8 cellular contexts compared by ENCODE assay signal in genomic region chr3:47781326-47781684, GRCh38. TPM values are rescaled to one million over a fixed set of nuclear protein-coding genes. Genes with fewer than 3 reads are reported as not detected.
DNase-seq lines count a peak whose midpoint lies in the region; ATAC-seq and TF ChIP-seq lines count a peak whose summit lies in the region.

No MANE protein-coding gene starts in this region.

- H3K27ac ChIP-seq in SJCRH30, result peak overlapping the region; percentile 96
- peak overlapping the region; percentile 83 for H3K27ac ChIP-seq in right cardiac atrium (ENCODE audit: low read length)

- DNase-seq in NCI-H748 (lab: John Stamatoyannopoulos, UW; ENCODE audit: unreplicated experiment), result peak; percentile 56
- DNase-seq in NCI-H748 treated with DMSO at 0.1 percent for 48 hours (lab: John Stamatoyannopoulos, UW), result no peak
- DNase-seq in SJCRH30, result peak; percentile 61 to 63
- peak; percentile 35 for DNase-seq in activated naive CD8-positive, alpha-beta T cell treated with anti-CD3 and anti-CD28 coated beads, Interleukin-2, amount 50 U/mL, for 16 hours (ENCODE audit: low read depth, low spot score)
- peak; percentile 69 to 88 (median 87) for DNase-seq in right cardiac atrium
- DNase-seq in retinal pigment epithelial cell (ENCODE audit: low read depth), result no peak
- no peak for DNase-seq in pons (ENCODE audit: low spot score)

- under 1% methylated on average over 37 of the region's 37 CpGs for WGBS in right cardiac atrium

- ATAC-seq in HG02973 (IDR thresholded peaks at IDR 0.05; ENCODE audit: unreplicated experiment) (peak; percentile 29), right cardiac atrium (peak; percentile 66 to 68)

- no peaks in the 10 kb centered on the region for H3K4me1 ChIP-seq in SJCRH30
- no peaks in the 10 kb centered on the region for H3K4me1 ChIP-seq in right cardiac atrium (ENCODE audit: control insufficient read depth, insufficient read depth, low read length)

- H3K27me3 ChIP-seq in SJCRH30 (no peaks in the 10 kb centered on the region), right cardiac atrium (ENCODE audit: control insufficient read depth, insufficient read depth) (no peaks in the 10 kb centered on the region)

- TF ChIP-seq CTCF in retinal pigment epithelial cell (conservative IDR thresholded peaks at IDR 0.05; ENCODE audit: low read depth, low read length), result no peak

- peaks cover 8% of the 10 kb centered on the region; the same call in 1 of the 2 replicates for H3K36me3 ChIP-seq in SJCRH30

- no peaks in the 10 kb centered on the region for H3K9me3 ChIP-seq in SJCRH30 (replicated peaks)
- no peaks in the 10 kb centered on the region for H3K9me3 ChIP-seq in right cardiac atrium (ENCODE audit: control insufficient read depth, low read length)

- H3K4me3 ChIP-seq in SJCRH30 (peak overlapping the region; percentile 99), right cardiac atrium (ENCODE audit: low read length) (peak overlapping the region; percentile 81), retinal pigment epithelial cell (ENCODE audit: low read length) (peak overlapping the region; percentile 93)

- intact Hi-C loops in right cardiac atrium (cut with DNase I), result no loop called here

RNA-seq across cellular contexts. Expression of gene SMARCC1, which starts 0.4 kb away (rescaled TPM):
- total RNA-seq in SJCRH30 (2014; rRNA removed; shearing (Covaris generic)), result 89.8 and 103 TPM in 2 replicates
- 10 to 100 TPM; 28.4 to 30.1 (median 29.0) TPM for total RNA-seq in right cardiac atrium
- 7.5 TPM for polyA plus RNA-seq in right cardiac atrium

RNA-seq across cellular contexts. Expression of gene DHX30, which starts 21.6 kb away (rescaled TPM):
- 74.0 and 78.6 TPM in 2 replicates for total RNA-seq in SJCRH30 (2014; rRNA removed; shearing (Covaris generic))
- 10 to 100 TPM; 46.3 to 51.3 (median 51.1) TPM for total RNA-seq in right cardiac atrium
- polyA plus RNA-seq in right cardiac atrium, result 36.7 TPM

Comparison
In these comparisons a context has a peak if more than half of its experiments do, and no peak if none do; other contexts are left out.
1. DNase-seq: peak in NCI-H748 (single experiment), SJCRH30 (2 of 2), activated naive CD8-positive, alpha-beta T cell treated with anti-CD3 and anti-CD28 coated beads, Interleukin-2, amount 50 U/mL, for 16 hours (single experiment) and right cardiac atrium (3 of 3); none in NCI-H748 treated with DMSO at 0.1 percent for 48 hours (single experiment), retinal pigment epithelial cell (single experiment) and pons (single experiment).
2. Peak in every context shown above with its lines, with median percentiles within 50 percentile points of each other: H3K4me3 ChIP-seq.